17 cellular contexts compared by ENCODE assay signal in genomic region chr20:2922957-2923356, GRCh38. TPM values are rescaled to one million over a fixed set of nuclear protein-coding genes. Genes with fewer than 3 reads are reported as not detected.
DNase-seq lines count a peak whose midpoint lies in the region; ATAC-seq and TF ChIP-seq lines count a peak whose summit lies in the region.
"Had no signal": no experiment of that assay in that cellular context is flagged by ENCODE, and none has a peak within 500 bp of the region (broad histone marks: within the 10 kb centered on the region; RNA-seq: fewer than 3 reads in every experiment).

No MANE protein-coding gene starts in this region.

- no peaks in the 10 kb centered on the region for H4K20me1 ChIP-seq in Karpas-422 (ENCODE audit: insufficient read depth, low read depth, low read length)

- H3K27me3 ChIP-seq in body of pancreas (no peaks in the 10 kb centered on the region), upper lobe of right lung (no peaks in the 10 kb centered on the region), Karpas-422 (ENCODE audit: low read length) (no peaks in the 10 kb centered on the region)

- peaks cover 2 to 4% of the 10 kb centered on the region in 2 donors for H3K36me3 ChIP-seq in body of pancreas (replicated peaks in 1 of 2; ENCODE audit: insufficient read depth in 1 of 2, low read depth in 2 of 2)
- H3K36me3 ChIP-seq in upper lobe of right lung: peaks cover 23% of the 10 kb centered on the region
- H3K36me3 ChIP-seq in Karpas-422 (ENCODE audit: insufficient read depth, low read length): peaks cover 13% of the 10 kb centered on the region; the same call in 1 of the 2 replicates

- H3K4me1 ChIP-seq in body of pancreas (peaks cover 27% of the 10 kb centered on the region), upper lobe of right lung (no peaks in the 10 kb centered on the region), Karpas-422 (ENCODE audit: low read length) (peaks cover 33% of the 10 kb centered on the region)

- H3K27ac ChIP-seq in body of pancreas: peak overlapping the region in 2 of 4 donors; percentile 38 to 44
- H3K27ac ChIP-seq in upper lobe of right lung: no peak overlapping the region
- no peak overlapping the region for H3K27ac ChIP-seq in coronary artery
- no peak overlapping the region for H3K27ac ChIP-seq in Karpas-422 (ENCODE audit: low read length)
- H3K27ac ChIP-seq: GM23248 had no signal

- peak; percentile 23 for DNase-seq in NCI-H82 treated with DMSO at 0.1 percent for 48 hours (lab: John Stamatoyannopoulos, UW; ENCODE audit: unreplicated experiment)
- DNase-seq in body of pancreas: peak in 1 of 4 donors; percentile 14
- DNase-seq in kidney tubule cell (ENCODE audit: low spot score): peak; percentile 52
- DNase-seq in upper lobe of right lung: no peak
- DNase-seq in coronary artery (ENCODE audit: low spot score): no peak
- no peak for DNase-seq in Karpas-422
- no peak for DNase-seq in OCI-M1 (lab: John Stamatoyannopoulos, UW)
- DNase-seq: ACHN; AML-193; CD4-positive, CD25-positive, alpha-beta regulatory T cell; EL; GM23248; NCI-H1105; NCI-H2081; NCI-H748 treated with DMSO at 0.1 percent for 48 hours; RPMI8226 had no signal

- TF ChIP-seq POLR2A in body of pancreas (IDR thresholded peaks at IDR 0.05): no peak

- no peak overlapping the region for H3K4me2 ChIP-seq in Karpas-422 (ENCODE audit: low read depth, low read length, poor library complexity, severe bottlenecking)

- no peak overlapping the region for H3K4me3 ChIP-seq in body of pancreas
- H3K4me3 ChIP-seq in upper lobe of right lung: no peak overlapping the region
- no peak overlapping the region for H3K4me3 ChIP-seq in coronary artery
- no peak overlapping the region for H3K4me3 ChIP-seq in Karpas-422 (ENCODE audit: low read length)
- H3K4me3 ChIP-seq: GM23248 had no signal

- H3K9ac ChIP-seq in Karpas-422 (ENCODE audit: low read length): no peak overlapping the region
- H3K9ac ChIP-seq: GM23248 had no signal

- TF ChIP-seq CTCF in body of pancreas (IDR thresholded peaks at IDR 0.05) (no peak), upper lobe of right lung (IDR thresholded peaks at IDR 0.05) (no peak), coronary artery (IDR thresholded peaks at IDR 0.05) (no peak)

- peak; percentile 47 for ATAC-seq in body of pancreas
- ATAC-seq in upper lobe of right lung: peak; percentile 72
- ATAC-seq: HCT116 had no signal

- peaks cover 90% of the 10 kb centered on the region for H3K79me2 ChIP-seq in Karpas-422 (ENCODE audit: low read length)

- H3K9me2 ChIP-seq in Karpas-422 (replicated peaks; ENCODE audit: insufficient read depth, low read length): no peaks in the 10 kb centered on the region

- no peak overlapping the region for H2AFZ ChIP-seq in Karpas-422 (ENCODE audit: low read length)
- H2AFZ ChIP-seq: GM23248 had no signal

- H3K9me3 ChIP-seq in body of pancreas: no peaks in the 10 kb centered on the region
- H3K9me3 ChIP-seq in upper lobe of right lung: no peaks in the 10 kb centered on the region
- H3K9me3 ChIP-seq in Karpas-422 (ENCODE audit: low read length): no peaks in the 10 kb centered on the region

- intact Hi-C loops in body of pancreas (cut with DNase I): no loop called here
- intact Hi-C loops in upper lobe of right lung (cut with DNase I): no loop called here

RNA-seq across cellular contexts. Expression of gene PTPRA, which starts 49.7 kb away (rescaled TPM):
- total RNA-seq in body of pancreas (10 to 100 TPM; 22.3 to 24.1 TPM), upper lobe of right lung (69.6 TPM)
- total RNA-seq in Karpas-422 (2014; rRNA removed; shearing (Covaris generic); ENCODE audit: low replicate concordance): 45.2 and 58.4 TPM in 2 replicates

Comparison
In these comparisons a context has a peak if more than half of its experiments do, and no peak if none do; other contexts are left out.
1. DNase-seq: peak in NCI-H82 treated with DMSO at 0.1 percent for 48 hours (single experiment) and kidney tubule cell (single experiment); none in upper lobe of right lung (single experiment), coronary artery (single experiment), Karpas-422 (single experiment) and OCI-M1 (single experiment).